8 cellular contexts compared by ENCODE assay signal in the genomic region with DNA sequence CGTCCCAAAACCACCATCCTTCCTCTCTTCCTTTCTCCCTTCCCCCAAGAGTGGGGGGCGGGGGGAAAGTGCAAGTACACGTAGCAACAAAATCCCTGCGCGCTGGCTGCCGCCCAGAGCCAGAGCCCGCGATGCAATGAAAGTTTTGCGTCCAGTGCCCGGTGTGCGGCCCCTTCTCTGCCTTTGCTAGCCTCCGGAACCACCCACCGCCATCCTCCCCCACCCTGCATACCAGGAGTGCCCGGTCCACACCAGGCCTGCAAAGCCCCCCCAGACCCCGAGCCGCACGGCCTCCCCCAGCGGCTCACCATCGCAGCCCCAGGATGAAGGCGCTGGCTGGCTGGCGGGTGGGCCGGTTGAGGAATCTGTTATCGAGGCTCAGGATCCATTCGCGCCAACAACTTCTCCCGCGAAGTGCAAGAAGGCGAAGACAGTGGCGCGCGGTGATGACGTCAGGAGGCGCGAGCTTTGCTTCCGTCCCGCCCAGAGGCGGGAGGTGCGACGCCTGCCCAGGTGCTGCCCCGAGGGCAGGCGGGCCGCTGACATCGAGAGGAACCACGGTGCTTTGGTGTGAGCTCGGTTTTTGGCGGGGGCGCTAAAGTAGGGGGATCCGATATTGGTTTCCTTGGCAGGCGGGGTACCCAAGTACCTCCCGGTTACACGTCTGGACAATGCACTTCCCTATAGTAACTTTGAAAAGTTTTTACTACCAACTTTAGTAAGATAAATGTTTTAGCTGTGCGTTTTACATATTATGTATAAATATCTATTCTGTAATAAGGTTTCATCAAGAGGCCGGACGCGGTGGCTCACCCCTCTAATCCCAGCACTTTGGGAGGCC. TPM values are rescaled to one million over a fixed set of nuclear protein-coding genes. Genes with fewer than 3 reads are reported as not detected.
A peak's percentile ranks its signal among the peaks of the same experiment; 100 is the strongest.
DNase-seq lines count a peak whose midpoint lies in the region; ATAC-seq, FAIRE-seq and TF ChIP-seq lines count a peak whose summit lies in the region.

A gene with protein sequence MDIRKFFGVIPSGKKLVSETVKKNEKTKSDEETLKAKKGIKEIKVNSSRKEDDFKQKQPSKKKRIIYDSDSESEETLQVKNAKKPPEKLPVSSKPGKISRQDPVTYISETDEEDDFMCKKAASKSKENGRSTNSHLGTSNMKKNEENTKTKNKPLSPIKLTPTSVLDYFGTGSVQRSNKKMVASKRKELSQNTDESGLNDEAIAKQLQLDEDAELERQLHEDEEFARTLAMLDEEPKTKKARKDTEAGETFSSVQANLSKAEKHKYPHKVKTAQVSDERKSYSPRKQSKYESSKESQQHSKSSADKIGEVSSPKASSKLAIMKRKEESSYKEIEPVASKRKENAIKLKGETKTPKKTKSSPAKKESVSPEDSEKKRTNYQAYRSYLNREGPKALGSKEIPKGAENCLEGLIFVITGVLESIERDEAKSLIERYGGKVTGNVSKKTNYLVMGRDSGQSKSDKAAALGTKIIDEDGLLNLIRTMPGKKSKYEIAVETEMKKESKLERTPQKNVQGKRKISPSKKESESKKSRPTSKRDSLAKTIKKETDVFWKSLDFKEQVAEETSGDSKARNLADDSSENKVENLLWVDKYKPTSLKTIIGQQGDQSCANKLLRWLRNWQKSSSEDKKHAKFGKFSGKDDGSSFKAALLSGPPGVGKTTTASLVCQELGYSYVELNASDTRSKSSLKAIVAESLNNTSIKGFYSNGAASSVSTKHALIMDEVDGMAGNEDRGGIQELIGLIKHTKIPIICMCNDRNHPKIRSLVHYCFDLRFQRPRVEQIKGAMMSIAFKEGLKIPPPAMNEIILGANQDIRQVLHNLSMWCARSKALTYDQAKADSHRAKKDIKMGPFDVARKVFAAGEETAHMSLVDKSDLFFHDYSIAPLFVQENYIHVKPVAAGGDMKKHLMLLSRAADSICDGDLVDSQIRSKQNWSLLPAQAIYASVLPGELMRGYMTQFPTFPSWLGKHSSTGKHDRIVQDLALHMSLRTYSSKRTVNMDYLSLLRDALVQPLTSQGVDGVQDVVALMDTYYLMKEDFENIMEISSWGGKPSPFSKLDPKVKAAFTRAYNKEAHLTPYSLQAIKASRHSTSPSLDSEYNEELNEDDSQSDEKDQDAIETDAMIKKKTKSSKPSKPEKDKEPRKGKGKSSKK (minus strand): TSS at position 432 of the 841 bp plus-strand sequence. CDS start 121 bp downstream, at position 311.

- peak within 1 kb of the TSS; percentile 96 for H3K4me3 ChIP-seq in astrocyte of the cerebellum (ENCODE audit: low read depth, low read length)

- FAIRE-seq in GM12891 (lab: Jason Lieb, UNC), result peak; percentile 98

- DNase-seq in GM12891 (ENCODE audit: insufficient read length, low spot score) (peak; percentile 76), NCI-H187 treated with DMSO at 0.1 percent for 48 hours (lab: John Stamatoyannopoulos, UW) (peak; percentile 48), T-helper 9 cell (peak; percentile 97), astrocyte of the cerebellum (ENCODE audit: low read depth) (peak; percentile 83), hippocampal formation (lab: John Stamatoyannopoulos, UW) (peak; percentile 39 to 70), retina (peak; percentile 96)

- TF ChIP-seq POLR2A in GM12891 (IDR thresholded peaks at IDR 0.05; ENCODE audit: low read depth, low read length), result peak; percentile 57

- ATAC-seq in HG02870 (IDR thresholded peaks at IDR 0.05; ENCODE audit: unreplicated experiment) (peak; percentile 79), HG02970 (IDR thresholded peaks at IDR 0.05; ENCODE audit: low FRiP score, unreplicated experiment) (no peak)

- in situ Hi-C loops in astrocyte of the cerebellum (cut with HindIII; ENCODE audit: low sequenced_read_pairs), result no loop called here

- TF ChIP-seq CTCF in astrocyte of the cerebellum (IDR thresholded peaks at IDR 0.05; ENCODE audit: low read depth, low read length, missing control alignments), result no peak

TF ChIP-seq in GM12891, 5 proteins besides CTCF, POLR2A, EP300 and RAD21:
- peak; percentile 69; the same call in 1 of the 2 replicates for TF ChIP-seq POU2F2 (IDR thresholded peaks at IDR 0.05; ENCODE audit: low read depth, low read length)
- TF ChIP-seq PAX5 (IDR thresholded peaks at IDR 0.05; ENCODE audit: insufficient read depth, low read length, severe bottlenecking), result no peak
- TF ChIP-seq POLR2AphosphoS5 (IDR thresholded peaks at IDR 0.05; ENCODE audit: low read depth, low read length), result peak; percentile 52
- TF ChIP-seq SPI1 (IDR thresholded peaks at IDR 0.05; ENCODE audit: low read depth, low read length), result peak; percentile 19; the same call in 1 of the 2 replicates
- no peak for TF ChIP-seq TAF1 (IDR thresholded peaks at IDR 0.05; ENCODE audit: low read depth, low read length)

RNA-seq across cellular contexts. Expression of the gene that starts here (rescaled TPM):
- polyA plus RNA-seq in GM12891 (2012; ENCODE audit: low read depth, missing spikeins), result 25.1 TPM
